8 cellular contexts compared by ENCODE assay signal in genomic region chr19:4064551-4065260, GRCh38. TPM values are rescaled to one million over a fixed set of nuclear protein-coding genes. Genes with fewer than 3 reads are reported as not detected.
DNase-seq lines count a peak whose midpoint lies in the region; ATAC-seq and TF ChIP-seq lines count a peak whose summit lies in the region.

No MANE protein-coding gene starts in this region.

- no peak overlapping the region for H3K27ac Mint-ChIP-seq in activated naive CD8-positive, alpha-beta T cell

- peak; percentile 49 for DNase-seq in stimulated activated CD4-positive, alpha-beta T cell treated with anti-CD3 and anti-CD28 coated beads, Interleukin-4, amount 100 ng/mL, for 1 hour
- no peak for DNase-seq in stimulated activated CD4-positive, alpha-beta T cell treated with anti-CD3 and anti-CD28 coated beads, Interleukin-12 subunit alpha, Interleukin-12 subunit beta, amount 100 ng/mL, for 4 hours
- DNase-seq in NB4 (ENCODE audit: low read depth) (peak; percentile 62), cardiac muscle cell (ENCODE audit: low read depth in 1 of 2, low spot score in 1 of 2) (peak; percentile 43 to 44), ovary (peak; percentile 75 to 83 (median 80)), inferior parietal cortex (ENCODE audit: extremely low spot score) (no peak)

- no peak for TF ChIP-seq EP300 in ovary (IDR thresholded peaks at IDR 0.05)

- H3K4me1 ChIP-seq in cardiac muscle cell (ENCODE audit: low read depth), result peaks cover 3% of the 10 kb centered on the region
- H3K4me1 ChIP-seq in ovary (ENCODE audit: insufficient read depth), result peaks cover 38% of the 10 kb centered on the region

- no peaks in the 10 kb centered on the region for H3K27me3 Mint-ChIP-seq in activated naive CD8-positive, alpha-beta T cell

- peaks cover 29% of the 10 kb centered on the region for H3K4me1 Mint-ChIP-seq in activated naive CD8-positive, alpha-beta T cell (ENCODE audit: low read depth)

- peaks cover 16% of the 10 kb centered on the region for H3K27me3 ChIP-seq in cardiac muscle cell
- no peaks in the 10 kb centered on the region for H3K27me3 ChIP-seq in ovary

- ATAC-seq in GM21447 (IDR thresholded peaks at IDR 0.05; ENCODE audit: unreplicated experiment), result no peak

- H3K36me3 ChIP-seq in cardiac muscle cell (no peaks in the 10 kb centered on the region), ovary (no peaks in the 10 kb centered on the region)

- H3K9me3 ChIP-seq in cardiac muscle cell (ENCODE audit: low read depth) (no peaks in the 10 kb centered on the region), ovary (no peaks in the 10 kb centered on the region)

- no peaks in the 10 kb centered on the region for H3K9me3 Mint-ChIP-seq in activated naive CD8-positive, alpha-beta T cell (ENCODE audit: low read depth)

- TF ChIP-seq CTCF in NB4 (IDR thresholded peaks at IDR 0.05; ENCODE audit: low read depth, low read length) (no peak), cardiac muscle cell (IDR thresholded peaks at IDR 0.05; ENCODE audit: low read depth, low read length) (no peak), ovary (IDR thresholded peaks at IDR 0.05) (no peak)

- H3K27ac ChIP-seq in cardiac muscle cell (peak overlapping the region; percentile 73), ovary (peak overlapping the region; percentile 92)

- 1% methylated on average over 21 to 56 of the region's 56 CpGs for WGBS in ovary, 3 donors

- TF ChIP-seq POLR2A in NB4 (IDR thresholded peaks at IDR 0.05; ENCODE audit: extremely low read depth, insufficient read length), result no peak
- peak; percentile 13 for TF ChIP-seq POLR2A in ovary (IDR thresholded peaks at IDR 0.05)

- intact Hi-C loops in ovary (cut with DNase I), result loop anchor here in 1 of 4 donors (5.0 kb wide), 1 partner anchor 58 kb away; the partner anchor contains the start of gene MAP2K2

- no peaks in the 10 kb centered on the region for H3K36me3 Mint-ChIP-seq in activated naive CD8-positive, alpha-beta T cell

- H3K4me3 Mint-ChIP-seq in activated naive CD8-positive, alpha-beta T cell, result peak overlapping the region; percentile 91

- H3K4me3 ChIP-seq in NB4 (ENCODE audit: low read depth, low read length) (peak overlapping the region; percentile 56), cardiac muscle cell (peak overlapping the region; percentile 63), ovary (peak overlapping the region; percentile 67)

RNA-seq across cellular contexts. Expression of gene ZBTB7A, which starts 2.0 kb away (rescaled TPM):
- 14.6 and 20.5 TPM in 2 replicates for total RNA-seq in cardiac muscle cell
- 17.2 and 18.6 TPM in 2 replicates for polyA plus RNA-seq in cardiac muscle cell
- total RNA-seq in ovary, result 10 to 100 TPM; 25.0 to 56.4 (median 38.7) TPM
- polyA plus RNA-seq in ovary, result 10 to 100 TPM in 1 of 2 donors, 1 to 10 TPM in 1; 9.1 to 16.8 TPM

RNA-seq across cellular contexts. Expression of gene PIAS4, which starts 57.2 kb away (rescaled TPM):
- total RNA-seq in cardiac muscle cell (32.6 and 35.4 TPM in 2 replicates), ovary (10 to 100 TPM; 11.6 to 29.7 (median 23.6) TPM)
- polyA plus RNA-seq in cardiac muscle cell (9.6 and 11.3 TPM in 2 replicates), ovary (10 to 100 TPM in 1 of 2 donors, 1 to 10 TPM in 1; 5.2 to 18.9 TPM)

RNA-seq across cellular contexts. Expression of gene MAP2K2, which starts 59.2 kb away (rescaled TPM):
- 220 and 240 TPM in 2 replicates for total RNA-seq in cardiac muscle cell
- 217 and 219 TPM in 2 replicates for polyA plus RNA-seq in cardiac muscle cell
- 100 to 1,000 TPM in 5 of 7 donors, 10 to 100 TPM in 2; 39.9 to 130 (median 116) TPM for total RNA-seq in ovary
- 100 to 1,000 TPM; 108 to 136 TPM for polyA plus RNA-seq in ovary

Comparison
In these comparisons a context has a peak if more than half of its experiments do, and no peak if none do; other contexts are left out.
1. DNase-seq: peak in stimulated activated CD4-positive, alpha-beta T cell treated with anti-CD3 and anti-CD28 coated beads, Interleukin-4, amount 100 ng/mL, for 1 hour (single experiment), NB4 (single experiment), cardiac muscle cell (2 of 2) and ovary (5 of 5); none in stimulated activated CD4-positive, alpha-beta T cell treated with anti-CD3 and anti-CD28 coated beads, Interleukin-12 subunit alpha, Interleukin-12 subunit beta, amount 100 ng/mL, for 4 hours (single experiment) and inferior parietal cortex (single experiment).
2. Peak in every context shown above with its lines, with median percentiles within 50 percentile points of each other: H3K4me3 ChIP-seq.